In the genomic region with DNA sequence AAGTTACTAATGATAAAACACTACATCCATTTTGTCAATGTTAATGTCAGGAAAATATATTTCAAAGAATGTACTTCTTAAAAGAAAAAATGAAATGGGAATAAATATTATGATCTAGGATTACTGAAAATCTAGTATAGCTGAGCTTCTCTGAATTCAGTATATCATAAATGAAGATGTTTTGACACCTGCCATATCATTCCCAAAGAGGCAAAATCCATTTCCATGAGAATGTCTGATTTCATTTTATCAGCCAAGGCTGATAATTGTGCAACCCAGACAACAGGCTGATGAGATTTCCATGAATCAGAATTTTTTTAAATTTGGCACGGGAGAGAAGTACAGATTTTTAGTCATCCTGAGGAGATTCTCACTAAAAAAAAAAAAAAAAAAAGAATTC, we compare ENCODE assay signal across 26 cellular contexts.
"Had no signal": no experiment of that assay in that cellular context is flagged by ENCODE, and none has a peak within 500 bp of the region (broad histone marks: within the 10 kb centered on the region; RNA-seq: fewer than 3 reads in every experiment).

No MANE protein-coding gene starts in this region.

- H3K9me3 ChIP-seq: neutrophil, ovary, psoas muscle, right lobe of liver, sigmoid colon, suprapubic skin, testis, tibial artery, upper lobe of right lung, uterus had no signal

- H3K27me3 ChIP-seq: neutrophil, ovary, right lobe of liver, sigmoid colon, spleen, suprapubic skin, testis, tibial artery, transverse colon, upper lobe of right lung, uterus had no signal

- H2AFZ ChIP-seq: parathyroid adenoma had no signal

- H3K9ac ChIP-seq: parathyroid adenoma had no signal

- H3K27ac ChIP-seq: neutrophil, ovary, parathyroid adenoma, psoas muscle, right lobe of liver, sigmoid colon, spleen, suprapubic skin, testis, tibial artery, transverse colon, upper lobe of right lung, uterus had no signal

- DNase-seq: naive thymus-derived CD4-positive, alpha-beta T cell; natural killer cell; nucleus accumbens; ovary; posterior cingulate gyrus; psoas muscle; right cardiac atrium; right lobe of liver; sigmoid colon; spleen; stimulated activated CD4-positive, alpha-beta T cell treated with anti-CD3 and anti-CD28 coated beads, Interleukin-12 subunit alpha, Interleukin-12 subunit beta, amount 100 ng/mL, for 4 hours; stimulated activated CD4-positive, alpha-beta T cell treated with anti-CD3 and anti-CD28 coated beads, Interleukin-1b, Interleukin-23, amount 100 ng/mL, for 48 hours; stimulated activated CD4-positive, alpha-beta T cell treated with anti-CD3 and anti-CD28 coated beads, Interleukin-4, amount 100 ng/mL, for 1 hour; stimulated activated naive CD4-positive, alpha-beta T cell; stimulated activated naive CD8-positive, alpha-beta T cell treated with anti-CD3 and anti-CD28 coated beads, Interleukin-15, amount 100 ng/mL, for 72 hours; stimulated activated naive CD8-positive, alpha-beta T cell treated with anti-CD3 and anti-CD28 coated beads, Interleukin-15, Interleukin-2, amounts not matched to agents 100 U/mL and 50 U/mL, for 24 hours; substantia nigra; testis; tibial artery; transverse colon; upper lobe of right lung; uterus had no signal

- H3K4me3 ChIP-seq: ovary, psoas muscle, right lobe of liver, sigmoid colon, smooth muscle cell, spleen, suprapubic skin, testis, tibial artery, transverse colon, upper lobe of right lung, uterus had no signal

- H3K36me3 ChIP-seq: ovary, upper lobe of right lung, uterus had no signal

- H3K79me2 ChIP-seq: parathyroid adenoma had no signal

- H3K4me1 ChIP-seq: parathyroid adenoma, psoas muscle, right lobe of liver, sigmoid colon, spleen, suprapubic skin, testis, tibial artery, transverse colon, upper lobe of right lung, uterus had no signal

- H3K4me2 ChIP-seq: smooth muscle cell had no signal
